Comparison of ENCODE assay signal across 1 cellular context in genomic region chr20:20412750-20413149, GRCh38.
TF ChIP-seq lines count a peak whose summit lies in the region.

No MANE protein-coding gene starts in this region.

TF ChIP-seq in HEK293T, 16 proteins besides CTCF, POLR2A, EP300 and RAD21 (continued from another document):
- TF ChIP-seq PKNOX1 (IDR thresholded peaks at IDR 0.05), result no peak
